Comparison of ENCODE assay signal across 21 cellular contexts in genomic region chr2:237942512-237942897, GRCh38. TPM values are rescaled to one million over a fixed set of nuclear protein-coding genes. Genes with fewer than 3 reads are reported as not detected.
DNase-seq lines count a peak whose midpoint lies in the region; ATAC-seq lines count a peak whose summit lies in the region.
"Had no signal": no experiment of that assay in that cellular context is flagged by ENCODE, and none has a peak within 500 bp of the region (broad histone marks: within the 10 kb centered on the region; RNA-seq: fewer than 3 reads in every experiment).

No MANE protein-coding gene starts in this region.

- H3K27ac Mint-ChIP-seq in activated naive CD4-positive, alpha-beta T cell treated with anti-CD3 and anti-CD28 coated beads for 36 hours, result peak overlapping the region; percentile 9
- H3K27ac Mint-ChIP-seq in activated T-helper 17 cell treated with anti-CD3 and anti-CD28 coated beads, Interleukin-2, amount 50 U/mL, for 72 hours, result peak overlapping the region; percentile 77

- H2BK12ac ChIP-seq in mesenchymal stem cell (ENCODE audit: low read length in 2 of 2), result no peak overlapping the region

- H3K4me1 ChIP-seq in mesenchymal stem cell (ENCODE audit: control insufficient read depth, insufficient read depth, low read depth, low read length), result no peaks in the 10 kb centered on the region
- H3K4me1 ChIP-seq: colonic mucosa, sigmoid colon, uterus had no signal

- H3K18ac ChIP-seq in mesenchymal stem cell (ENCODE audit: low read depth in 1 of 2, low read length in 2 of 2), result no peak overlapping the region

- H3K36me3 Mint-ChIP-seq in activated naive CD4-positive, alpha-beta T cell treated with anti-CD3 and anti-CD28 coated beads for 36 hours (ENCODE audit: low read depth), result peaks cover 5% of the 10 kb centered on the region
- no peaks in the 10 kb centered on the region for H3K36me3 Mint-ChIP-seq in activated T-helper 17 cell treated with anti-CD3 and anti-CD28 coated beads, Interleukin-2, amount 50 U/mL, for 72 hours (ENCODE audit: low read depth)

- H2AFZ ChIP-seq in mesenchymal stem cell (ENCODE audit: low read depth, low read length), result no peak overlapping the region

- intact Hi-C loops in activated naive CD4-positive, alpha-beta T cell treated with anti-CD3 and anti-CD28 coated beads for 36 hours (cut with micrococcal nuclease), result no loop called here

- H3K23ac ChIP-seq in mesenchymal stem cell (ENCODE audit: low read length in 2 of 2), result no peak overlapping the region

- no peak overlapping the region for H3K4ac ChIP-seq in mesenchymal stem cell (ENCODE audit: low read depth in 1 of 2, low read length in 2 of 2)

- DNase-seq in activated naive CD4-positive, alpha-beta T cell treated with anti-CD3 and anti-CD28 coated beads for 36 hours, result no peak
- no peak for DNase-seq in activated naive CD4-positive, alpha-beta T cell (lab: John Stamatoyannopoulos, UW)
- DNase-seq in KBM-7, result peak; percentile 56
- no peak for DNase-seq in mesenchymal stem cell
- no peak for DNase-seq in DMS79 treated with DMSO at 0.1 percent for 48 hours (lab: John Stamatoyannopoulos, UW)
- no peak for DNase-seq in RKO (ENCODE audit: low spot score)
- no peak for DNase-seq in NCI-H2196 (lab: John Stamatoyannopoulos, UW; ENCODE audit: unreplicated experiment)
- DNase-seq: ACHN; activated CD4-positive, alpha-beta T cell treated with anti-CD3 and anti-CD28 coated beads for 1 hour; colonic mucosa; EL; left ventricle myocardium superior; NCI-H1436 treated with DMSO at 0.1 percent for 48 hours; NCI-H446; ovary; sigmoid colon; stimulated activated CD4-positive, alpha-beta T cell treated with anti-CD3 and anti-CD28 coated beads, Interleukin-1b, Interleukin-23, amount 100 ng/mL, for 48 hours; uterus had no signal

- in situ Hi-C loops in KBM-7 (cut with MboI; ENCODE audit: low pct_unique_long_range_greater_than_20kb, low sequenced_read_pairs), result no loop called here

- no peaks in the 10 kb centered on the region for H3K79me1 ChIP-seq in mesenchymal stem cell (replicated peaks; ENCODE audit: low read length, poor library complexity, severe bottlenecking)

- no peak for ATAC-seq in activated T-helper 17 cell treated with anti-CD3 and anti-CD28 coated beads, Interleukin-2, amount 50 U/mL, for 72 hours (replicated peaks)

- H3K9me3 ChIP-seq in mesenchymal stem cell (ENCODE audit: control insufficient read depth, low read length), result no peaks in the 10 kb centered on the region
- H3K9me3 ChIP-seq: colonic mucosa, ovary, uterus had no signal

- no peak overlapping the region for H3K9ac ChIP-seq in mesenchymal stem cell (ENCODE audit: low read length)

- CTCF ChIA-PET in activated naive CD4-positive, alpha-beta T cell treated with anti-CD3 and anti-CD28 coated beads for 36 hours (lab: Charles Lee), result interaction anchor here (0.8 to 1.2 kb wide), 3 partner anchors 19 to 26 kb away, joined by 3 to 5 read pairs (median 3); no protein-coding TSS in a partner anchor

- H3K4me2 ChIP-seq in mesenchymal stem cell (ENCODE audit: low read length, poor library complexity, severe bottlenecking), result no peak overlapping the region

- H3K4me1 Mint-ChIP-seq in activated naive CD4-positive, alpha-beta T cell treated with anti-CD3 and anti-CD28 coated beads for 36 hours (ENCODE audit: low read depth), result peaks cover 52% of the 10 kb centered on the region
- H3K4me1 Mint-ChIP-seq in activated T-helper 17 cell treated with anti-CD3 and anti-CD28 coated beads, Interleukin-2, amount 50 U/mL, for 72 hours, result peaks cover 42% of the 10 kb centered on the region

- no peak overlapping the region for H3K27ac ChIP-seq in mesenchymal stem cell (ENCODE audit: low read length, poor library complexity, severe bottlenecking)
- H3K27ac ChIP-seq: epithelial cell of prostate, ovary, RWPE1, sigmoid colon, uterus had no signal

- no peak overlapping the region for H2BK120ac ChIP-seq in mesenchymal stem cell (ENCODE audit: low read depth, low read length)

- H3K27me3 Mint-ChIP-seq in activated naive CD4-positive, alpha-beta T cell treated with anti-CD3 and anti-CD28 coated beads for 36 hours (ENCODE audit: low read depth), result no peaks in the 10 kb centered on the region
- no peaks in the 10 kb centered on the region for H3K27me3 Mint-ChIP-seq in activated T-helper 17 cell treated with anti-CD3 and anti-CD28 coated beads, Interleukin-2, amount 50 U/mL, for 72 hours

- no peak overlapping the region for H4K91ac ChIP-seq in mesenchymal stem cell (ENCODE audit: low read length)

- no peak overlapping the region for H2BK5ac ChIP-seq in mesenchymal stem cell (ENCODE audit: low read depth, low read length, poor library complexity, severe bottlenecking)

- H3K36me3 ChIP-seq in mesenchymal stem cell (ENCODE audit: control insufficient read depth in 1 of 2, insufficient read depth in 2 of 2, low read depth in 1 of 2, low read length in 2 of 2), result no peaks in the 10 kb centered on the region
- H3K36me3 ChIP-seq: colonic mucosa, ovary, sigmoid colon, uterus had no signal

- no peak overlapping the region for H3K14ac ChIP-seq in mesenchymal stem cell (ENCODE audit: low read length in 2 of 2)

- H3K4me3 ChIP-seq in mesenchymal stem cell (ENCODE audit: insufficient read depth in 1 of 2, low read depth in 1 of 2, low read length in 2 of 2), result no peak overlapping the region
- H3K4me3 ChIP-seq: colonic mucosa, ovary, sigmoid colon, uterus had no signal

- H4K8ac ChIP-seq in mesenchymal stem cell (ENCODE audit: low read length), result peak overlapping the region; percentile 13

- 68% methylated on average over 3 of the region's 3 CpGs for WGBS in mesenchymal stem cell

- H2BK15ac ChIP-seq in mesenchymal stem cell (ENCODE audit: low read depth, poor library complexity, severe bottlenecking), result no peak overlapping the region

- no peak overlapping the region for H3K4me3 Mint-ChIP-seq in activated naive CD4-positive, alpha-beta T cell treated with anti-CD3 and anti-CD28 coated beads for 36 hours
- H3K4me3 Mint-ChIP-seq in activated T-helper 17 cell treated with anti-CD3 and anti-CD28 coated beads, Interleukin-2, amount 50 U/mL, for 72 hours, result peak overlapping the region; percentile 56

- H2AK5ac ChIP-seq in mesenchymal stem cell (ENCODE audit: low read length, severe bottlenecking), result no peak overlapping the region

- peaks cover 10 to 14% of the 10 kb centered on the region in 2 experiments for H3K27me3 ChIP-seq in mesenchymal stem cell (ENCODE audit: control insufficient read depth in 1 of 2, insufficient read depth in 1 of 2, low read length in 2 of 2)
- H3K27me3 ChIP-seq: colonic mucosa, ovary, sigmoid colon, uterus had no signal

- H3K9me3 Mint-ChIP-seq in activated naive CD4-positive, alpha-beta T cell treated with anti-CD3 and anti-CD28 coated beads for 36 hours, result peaks cover 12% of the 10 kb centered on the region
- peaks cover 11% of the 10 kb centered on the region for H3K9me3 Mint-ChIP-seq in activated T-helper 17 cell treated with anti-CD3 and anti-CD28 coated beads, Interleukin-2, amount 50 U/mL, for 72 hours

RNA-seq across cellular contexts. Expression of gene UBE2F, which starts 24.3 kb away (rescaled TPM):
- 10 to 100 TPM; 43.4 to 45.5 TPM for total RNA-seq in activated naive CD4-positive, alpha-beta T cell treated with anti-CD3 and anti-CD28 coated beads for 36 hours
- total RNA-seq in activated T-helper 17 cell treated with anti-CD3 and anti-CD28 coated beads, Interleukin-2, amount 50 U/mL, for 72 hours, result 10 to 100 TPM; 38.9 to 44.7 TPM
- 39.3 TPM for polyA plus RNA-seq in mesenchymal stem cell (2013, experiment 1 of 2)
- 41.3 TPM for polyA plus RNA-seq in mesenchymal stem cell (2013, experiment 2 of 2)
